1 cellular context compared by ENCODE assay signal in genomic region chr17:81995463-81996231, GRCh38.
TF ChIP-seq lines count a peak whose summit lies in the region.

No MANE protein-coding gene starts in this region.

TF ChIP-seq in HepG2, 621 proteins besides CTCF, POLR2A, EP300 and RAD21 (continued from another document and continues in another):
- TF ChIP-seq JUNB (CRISPR knock-in tag; IDR thresholded peaks at IDR 0.05; ENCODE audit: borderline replicate concordance) (no peak), ZNF441 (CRISPR knock-in tag; IDR thresholded peaks at IDR 0.05; ENCODE audit: borderline replicate concordance) (no peak; the same call in 1 of the 2 replicates), USF2 (IDR thresholded peaks at IDR 0.05; ENCODE audit: low read depth, low read length) (peak; percentile 28; the same call in 1 of the 2 replicates), USF2 (CRISPR knock-in tag; IDR thresholded peaks at IDR 0.05; ENCODE audit: borderline replicate concordance) (peak; percentile 70), HMGA1 (CRISPR knock-in tag; conservative IDR thresholded peaks at IDR 0.05) (no peak), ZFP62 (CRISPR knock-in tag; IDR thresholded peaks at IDR 0.05) (no peak), CHD4 (IDR thresholded peaks at IDR 0.05; ENCODE audit: borderline replicate concordance, low read length) (0 out of 2 replicates have a peak, but pooled peaks have one; percentile 18), GTF3A (CRISPR knock-in tag; conservative IDR thresholded peaks at IDR 0.05) (peak; percentile 94), ZBTB4 (CRISPR knock-in tag; IDR thresholded peaks at IDR 0.05; ENCODE audit: borderline replicate concordance) (0 out of 2 replicates have a peak, but pooled peaks have one; percentile 54), DZIP1 (CRISPR knock-in tag; IDR thresholded peaks at IDR 0.05) (no peak), NR1H2 (CRISPR knock-in tag; IDR thresholded peaks at IDR 0.05; ENCODE audit: borderline replicate concordance, low read depth) (peak; percentile 78; the same call in 1 of the 2 replicates), BATF2 (CRISPR knock-in tag; IDR thresholded peaks at IDR 0.05) (no peak), SMYD3 (CRISPR knock-in tag; IDR thresholded peaks at IDR 0.05) (no peak; the same call in 1 of the 2 replicates), RXRB (CRISPR knock-in tag; IDR thresholded peaks at IDR 0.05; ENCODE audit: borderline replicate concordance) (peak; percentile 8; the same call in 1 of the 2 replicates), ZNF569 (CRISPR knock-in tag; IDR thresholded peaks at IDR 0.05; ENCODE audit: borderline replicate concordance) (no peak), HOXA7 (CRISPR knock-in tag; IDR thresholded peaks at IDR 0.05) (no peak), ZBTB3 (CRISPR knock-in tag; IDR thresholded peaks at IDR 0.05; ENCODE audit: borderline replicate concordance, low read depth) (0 out of 2 replicates have a peak, but pooled peaks have one; percentile 43), MTF1 (CRISPR knock-in tag; IDR thresholded peaks at IDR 0.05) (no peak), CREB1 (IDR thresholded peaks at IDR 0.05) (0 out of 2 replicates have a peak, but pooled peaks have one; percentile 6), CREB1 (CRISPR knock-in tag; IDR thresholded peaks at IDR 0.05) (no peak), PRDM15 (CRISPR knock-in tag; IDR thresholded peaks at IDR 0.05) (no peak; the same call in 1 of the 2 replicates), FLYWCH1 (CRISPR knock-in tag; IDR thresholded peaks at IDR 0.05) (no peak), GLMP (CRISPR knock-in tag; IDR thresholded peaks at IDR 0.05; ENCODE audit: borderline replicate concordance) (no peak), NCOA5 (CRISPR knock-in tag; IDR thresholded peaks at IDR 0.05) (no peak), ZNF180 (CRISPR knock-in tag; IDR thresholded peaks at IDR 0.05; ENCODE audit: borderline replicate concordance, low read depth) (peak; percentile 90), YEATS4 (CRISPR knock-in tag; IDR thresholded peaks at IDR 0.05; ENCODE audit: borderline replicate concordance) (no peak; the same call in 1 of the 2 replicates), ARID3A (IDR thresholded peaks at IDR 0.05; ENCODE audit: low read depth, low read length) (no peak), ZNF781 (CRISPR knock-in tag; IDR thresholded peaks at IDR 0.05; ENCODE audit: borderline replicate concordance, not compliant biosample characterization) (no peak), ZNF703 (CRISPR knock-in tag; IDR thresholded peaks at IDR 0.05; ENCODE audit: borderline replicate concordance) (no peak), MAFF (IDR thresholded peaks at IDR 0.05; ENCODE audit: low read depth, low read length) (no peak), FOXO4 (CRISPR knock-in tag; conservative IDR thresholded peaks at IDR 0.05) (no peak; the same call in 1 of the 2 replicates), CBX5 (CRISPR knock-in tag; IDR thresholded peaks at IDR 0.05; ENCODE audit: borderline replicate concordance) (peak; percentile 83; the same call in 1 of the 2 replicates), ZNF362 (CRISPR knock-in tag; IDR thresholded peaks at IDR 0.05; ENCODE audit: borderline replicate concordance) (peak; percentile 91), SRSF9 (IDR thresholded peaks at IDR 0.05; ENCODE audit: borderline replicate concordance, insufficient read depth, low read depth, low read length, poor library complexity, severe bottlenecking) (no peak), IRF2 (CRISPR knock-in tag; IDR thresholded peaks at IDR 0.05) (peak; percentile 53; the same call in 1 of the 2 replicates), CHD2 (IDR thresholded peaks at IDR 0.05; ENCODE audit: low read depth, low read length) (peak; percentile 56; the same call in 1 of the 2 replicates), ZZZ3 (CRISPR knock-in tag; IDR thresholded peaks at IDR 0.05; ENCODE audit: borderline replicate concordance) (no peak), DRAP1 (CRISPR knock-in tag; IDR thresholded peaks at IDR 0.05) (peak; percentile 30; the same call in 1 of the 2 replicates), ZNF761 (CRISPR knock-in tag; conservative IDR thresholded peaks at IDR 0.05) (no peak)
